Comparison of ENCODE assay signal across 8 cellular contexts in genomic region chr16:81008151-81008789, GRCh38. TPM values are rescaled to one million over a fixed set of nuclear protein-coding genes. Genes with fewer than 3 reads are reported as not detected.
DNase-seq lines count a peak whose midpoint lies in the region; ATAC-seq and TF ChIP-seq lines count a peak whose summit lies in the region.

No MANE protein-coding gene starts in this region.

- TF ChIP-seq POLR2A in gastroesophageal sphincter (IDR thresholded peaks at IDR 0.05) = no peak

- peaks cover 16% of the 10 kb centered on the region for H3F3A ChIP-seq in GM23248 (ENCODE audit: insufficient read depth)

- TF ChIP-seq CTCF in WERI-Rb-1 (IDR thresholded peaks at IDR 0.05; ENCODE audit: low read depth, low read length) (no peak), gastroesophageal sphincter (IDR thresholded peaks at IDR 0.05) (no peak)

- no peaks in the 10 kb centered on the region for H4K20me1 ChIP-seq in GM23248 (ENCODE audit: insufficient read depth)

- TF ChIP-seq EP300 in gastroesophageal sphincter (IDR thresholded peaks at IDR 0.05) = no peak

- ATAC-seq in gastroesophageal sphincter (no peak), GM19452 (IDR thresholded peaks at IDR 0.05; ENCODE audit: unreplicated experiment) (no peak), HG02840 (IDR thresholded peaks at IDR 0.05; ENCODE audit: low FRiP score, unreplicated experiment) (no peak), HG03039 (IDR thresholded peaks at IDR 0.05; ENCODE audit: unreplicated experiment) (no peak)

- H3K9me3 ChIP-seq in GM23248 (ENCODE audit: low read depth) (no peaks in the 10 kb centered on the region), WERI-Rb-1 (ENCODE audit: severe bottlenecking) (no peaks in the 10 kb centered on the region), gastroesophageal sphincter (no peaks in the 10 kb centered on the region)

- H3K4me2 ChIP-seq in GM23248 (ENCODE audit: unreplicated experiment) = peak overlapping the region; percentile 73

- H3K9me2 ChIP-seq in GM23248 (ENCODE audit: insufficient read depth) = no peaks in the 10 kb centered on the region

- peak overlapping the region; percentile 94 for H2AFZ ChIP-seq in GM23248

- H3K36me3 ChIP-seq in GM23248 (ENCODE audit: low read depth) (no peaks in the 10 kb centered on the region), WERI-Rb-1 (peaks cover 4% of the 10 kb centered on the region; the same call in 1 of the 2 replicates), gastroesophageal sphincter (peaks cover 0 to 5% of the 10 kb centered on the region in 2 donors)

- no peak for DNase-seq in GM23248
- DNase-seq in WERI-Rb-1 = no peak
- DNase-seq in skeletal muscle cell (ENCODE audit: low read depth) = no peak
- DNase-seq in NCI-H69 (lab: John Stamatoyannopoulos, UW) = no peak

- H3K27me3 ChIP-seq in GM23248 (replicated peaks; ENCODE audit: insufficient read depth) (no peaks in the 10 kb centered on the region), WERI-Rb-1 (ENCODE audit: insufficient read depth, low read depth, severe bottlenecking) (no peaks in the 10 kb centered on the region), gastroesophageal sphincter (no peaks in the 10 kb centered on the region)

- H3K79me2 ChIP-seq in GM23248 (ENCODE audit: insufficient read depth) = peaks cover 76% of the 10 kb centered on the region

- H3K9ac ChIP-seq in GM23248 = peak overlapping the region; percentile 94

- 65 to 66% methylated on average over 28 of the region's 28 CpGs for WGBS in GM23248 (ENCODE audit: low coverage in 1 of 2, low lambda C conversion rate in 2 of 2, missing lambda C conversion rate in 2 of 2), 2 experiments
- 47 to 65% methylated on average over 15 of the region's 28 CpGs for WGBS in gastroesophageal sphincter (ENCODE audit: low coverage in 1 of 2), 2 donors

- in situ Hi-C loops in GM23248 (cut with MboI) = no loop called here

- H3K27ac ChIP-seq in GM23248 (peak overlapping the region; percentile 94), WERI-Rb-1 (no peak overlapping the region), gastroesophageal sphincter (peak overlapping the region; percentile 90 to 100 (median 98))

- H3K4me3 ChIP-seq in GM23248 = peak overlapping the region; percentile 94
- H3K4me3 ChIP-seq in WERI-Rb-1 (ENCODE audit: low read depth, low read length) = peak overlapping the region; percentile 83
- peak overlapping the region; percentile 66 to 97 for H3K4me3 ChIP-seq in gastroesophageal sphincter
- peak overlapping the region; percentile 93 for H3K4me3 ChIP-seq in skeletal muscle cell (ENCODE audit: low read depth, low read length)

- peaks cover 12% of the 10 kb centered on the region for H3K4me1 ChIP-seq in GM23248 (ENCODE audit: insufficient read depth)
- peaks cover 0 to 39% (median 12%) of the 10 kb centered on the region in 3 donors for H3K4me1 ChIP-seq in gastroesophageal sphincter

RNA-seq across cellular contexts. Expression of gene CENPN, which starts 1.3 kb away (rescaled TPM):
- total RNA-seq in GM23248 (2014; rRNA removed; shearing (Covaris generic)) = 28.3 and 29.2 TPM in 2 replicates
- polyA plus RNA-seq in GM23248 (2016; fragmentation: Nextera tagmentation; extraction: Ambion mirVana) = 29.0 and 33.7 TPM in 2 replicates
- total RNA-seq in gastroesophageal sphincter = 1 to 10 TPM; 4.3 to 8.4 (median 6.5) TPM

RNA-seq across cellular contexts. Expression of gene CMC2, which starts 1.6 kb away (rescaled TPM):
- total RNA-seq in GM23248 (2014; rRNA removed; shearing (Covaris generic)) = 49.4 and 64.4 TPM in 2 replicates
- 117 and 126 TPM in 2 replicates for polyA plus RNA-seq in GM23248 (2016; fragmentation: Nextera tagmentation; extraction: Ambion mirVana)
- 10 to 100 TPM; 13.7 to 64.0 (median 38.2) TPM for total RNA-seq in gastroesophageal sphincter

RNA-seq across cellular contexts. Expression of gene ATMIN, which starts 27.4 kb away (rescaled TPM):
- total RNA-seq in GM23248 (2014; rRNA removed; shearing (Covaris generic)) = 41.7 and 44.4 TPM in 2 replicates
- 9.8 and 13.2 TPM in 2 replicates for polyA plus RNA-seq in GM23248 (2016; fragmentation: Nextera tagmentation; extraction: Ambion mirVana)
- total RNA-seq in gastroesophageal sphincter = 10 to 100 TPM; 31.2 to 37.3 (median 35.0) TPM
